16 cellular contexts compared by ENCODE assay signal in the genomic region with DNA sequence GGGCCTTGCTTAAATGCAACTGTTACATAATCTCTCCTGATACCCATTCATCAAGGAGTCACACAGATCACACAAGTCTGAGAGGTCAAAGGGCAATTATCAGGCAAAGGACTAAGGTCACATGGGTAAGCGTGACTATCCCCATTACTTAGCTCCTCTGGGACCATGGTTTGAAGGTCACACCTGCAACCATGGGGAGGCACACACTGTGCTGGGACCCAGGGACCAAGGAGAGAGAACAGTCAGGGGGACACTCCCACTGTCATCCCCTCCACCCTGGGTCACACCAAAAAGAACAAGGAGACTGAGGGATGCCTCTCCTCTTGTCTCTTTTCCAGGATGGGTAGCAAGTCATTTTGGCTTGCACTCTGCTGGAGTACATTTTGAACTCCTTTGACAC. TPM values are rescaled to one million over a fixed set of nuclear protein-coding genes. Genes with fewer than 3 reads are reported as not detected.
DNase-seq lines count a peak whose midpoint lies in the region; ATAC-seq and TF ChIP-seq lines count a peak whose summit lies in the region.
"Had no signal": no experiment of that assay in that cellular context is flagged by ENCODE, and none has a peak within 500 bp of the region (broad histone marks: within the 10 kb centered on the region; RNA-seq: fewer than 3 reads in every experiment).

No MANE protein-coding gene starts in this region.

- H4K20me1 ChIP-seq in PC-9 (ENCODE audit: insufficient read depth): no peaks in the 10 kb centered on the region

- H3K9me3 Mint-ChIP-seq in glutamatergic neuron (ENCODE audit: unreplicated experiment): peaks cover 4% of the 10 kb centered on the region

- CTCF ChIA-PET in HEK293 (lab: Yijun Ruan, JAX) (interaction anchor here (0.7 to 1.2 kb wide), 2 partner anchors 13 to 154 kb away, joined by 3 read pairs; no protein-coding TSS in a partner anchor), PC-9 (lab: Charles Lee) (interaction anchor here (1.0 kb wide), 1 partner anchor 30 kb away, joined by 4 read pairs; no protein-coding TSS in a partner anchor)

- no peaks in the 10 kb centered on the region for H3K4me1 ChIP-seq in HEK293 (ENCODE audit: control insufficient read depth, insufficient read depth, low read length)
- peaks cover 26% of the 10 kb centered on the region for H3K4me1 ChIP-seq in PC-9 (replicated peaks; ENCODE audit: insufficient read depth)
- peaks cover 24% of the 10 kb centered on the region for H3K4me1 ChIP-seq in stomach smooth muscle (ENCODE audit: control insufficient read depth, insufficient read depth, low read length)

- H3K4me2 ChIP-seq in PC-9: peak overlapping the region; percentile 80

- H3K79me2 ChIP-seq in PC-9 (ENCODE audit: low read depth): no peaks in the 10 kb centered on the region

- no peaks in the 10 kb centered on the region for H3K9me2 ChIP-seq in PC-9 (ENCODE audit: insufficient read depth)

- peaks cover 34% of the 10 kb centered on the region for H3K36me3 Mint-ChIP-seq in glutamatergic neuron (ENCODE audit: unreplicated experiment)

- no peaks in the 10 kb centered on the region for H3K4me1 Mint-ChIP-seq in glutamatergic neuron (ENCODE audit: low read depth, unreplicated experiment)

- POLR2A ChIA-PET in HEK293 (lab: Yijun Ruan, JAX) (no interaction called here), PC-9 (lab: Charles Lee; ENCODE audit: unreplicated experiment) (no interaction called here)

- H3K4me3 Mint-ChIP-seq in glutamatergic neuron (ENCODE audit: unreplicated experiment): no peak overlapping the region

- intact Hi-C loops in PC-9 (cut with micrococcal nuclease; ENCODE audit: unreplicated experiment): loop anchor here (2.0 kb wide), 2 partner anchors 162 to 170 kb away; no protein-coding TSS in a partner anchor
- intact Hi-C loops in cardiac septum (cut with DNase I): loop anchor here (2.0 to 10.0 kb wide), 2 partner anchors 162 to 310 kb away; no protein-coding TSS in a partner anchor

- peaks cover 7% of the 10 kb centered on the region for H3K27me3 Mint-ChIP-seq in glutamatergic neuron (ENCODE audit: unreplicated experiment)

- no TSS peak for BruUV-seq in PC-9 (replicated peaks; lab: Mats Ljungman, UMichigan)

- no peak overlapping the region for H2AFZ ChIP-seq in PC-9

- no peak for ATAC-seq in HG03159 (IDR thresholded peaks at IDR 0.05; ENCODE audit: unreplicated experiment)

- H3K27ac Mint-ChIP-seq in glutamatergic neuron (ENCODE audit: unreplicated experiment): no peak overlapping the region

- H3K9ac ChIP-seq in stomach smooth muscle (ENCODE audit: low read length in 2 of 2): no peak overlapping the region

- H3K27me3 ChIP-seq in PC-9 (ENCODE audit: insufficient read depth, low read depth): no peaks in the 10 kb centered on the region
- no peaks in the 10 kb centered on the region for H3K27me3 ChIP-seq in stomach smooth muscle (ENCODE audit: control insufficient read depth in 1 of 2, insufficient read depth in 2 of 2, low read length in 2 of 2)

- no peaks in the 10 kb centered on the region for H3K9me3 ChIP-seq in HEK293 (ENCODE audit: control insufficient read depth, insufficient read depth, low read depth, low read length)
- H3K9me3 ChIP-seq in PC-9 (ENCODE audit: insufficient read depth, low read depth): peaks cover 10% of the 10 kb centered on the region; the same call in 1 of the 2 replicates
- H3K9me3 ChIP-seq in stomach smooth muscle (ENCODE audit: control insufficient read depth in 2 of 2, low read length in 2 of 2): peaks cover 0 to 4% of the 10 kb centered on the region in 2 donors

- TF ChIP-seq CTCF in HEK293 (tag by site-specific recombination; IDR thresholded peaks at IDR 0.05) (no peak), PC-9 (conservative IDR thresholded peaks at IDR 0.05) (no peak), glutamatergic neuron (IDR thresholded peaks at IDR 0.05; ENCODE audit: partially characterized antibody, unreplicated experiment) (no peak)

- H3K27ac ChIP-seq in HEK293 (ENCODE audit: extremely low read depth, low read depth, low read length) (no peak overlapping the region), PC-9 (no peak overlapping the region), stomach smooth muscle (ENCODE audit: low read length) (peak overlapping the region; percentile 75)
- H3K27ac ChIP-seq: HL-60 had no signal

- no peak overlapping the region for H3K4me3 ChIP-seq in HEK293 (ENCODE audit: low read depth, low read length)
- H3K4me3 ChIP-seq in PC-9: no peak overlapping the region
- H3K4me3 ChIP-seq in stomach smooth muscle (ENCODE audit: low read length in 2 of 2): no peak overlapping the region

- no peaks in the 10 kb centered on the region for H3K36me3 ChIP-seq in HEK293 (ENCODE audit: control insufficient read depth in 2 of 2, insufficient read depth in 1 of 2, low read length in 2 of 2)
- H3K36me3 ChIP-seq in PC-9 (ENCODE audit: low read depth): no peaks in the 10 kb centered on the region
- H3K36me3 ChIP-seq in stomach smooth muscle (ENCODE audit: control insufficient read depth in 2 of 2, insufficient read depth in 2 of 2, low read length in 2 of 2): no peaks in the 10 kb centered on the region

- H3F3A ChIP-seq in PC-9 (ENCODE audit: insufficient read depth, low read depth): peaks cover 21% of the 10 kb centered on the region

- no peak for DNase-seq in PC-9
- DNase-seq in glutamatergic neuron: peak; percentile 18
- DNase-seq in nucleus accumbens (lab: John Stamatoyannopoulos, UW): no peak
- no peak for DNase-seq in cardiac septum (ENCODE audit: low spot score)
- no peak for DNase-seq in activated effector memory CD4-positive, alpha-beta T cell treated with anti-CD3 and anti-CD28 coated beads, Interleukin-2, amount 50 U/mL, for 16 hours
- DNase-seq: C1 segment of cervical spinal cord, NCI-H1694 treated with DMSO at 0.1 percent for 48 hours, NCI-H2227 treated with DMSO at 0.1 percent for 48 hours, NCI-H510A treated with DMSO at 0.1 percent for 48 hours, NCI-H774, SIG-M5, T-helper 1 cell had no signal

TF ChIP-seq in HEK293, 187 proteins besides CTCF, POLR2A, EP300 and RAD21:
- TF ChIP-seq MEIS1 (CRISPR knock-in tag; IDR thresholded peaks at IDR 0.05; ENCODE audit: borderline replicate concordance): no peak
- TF ChIP-seq ZNF19 (tag by site-specific recombination; IDR thresholded peaks at IDR 0.05; ENCODE audit: low read depth): no peak
- TF ChIP-seq, protein P1, sequence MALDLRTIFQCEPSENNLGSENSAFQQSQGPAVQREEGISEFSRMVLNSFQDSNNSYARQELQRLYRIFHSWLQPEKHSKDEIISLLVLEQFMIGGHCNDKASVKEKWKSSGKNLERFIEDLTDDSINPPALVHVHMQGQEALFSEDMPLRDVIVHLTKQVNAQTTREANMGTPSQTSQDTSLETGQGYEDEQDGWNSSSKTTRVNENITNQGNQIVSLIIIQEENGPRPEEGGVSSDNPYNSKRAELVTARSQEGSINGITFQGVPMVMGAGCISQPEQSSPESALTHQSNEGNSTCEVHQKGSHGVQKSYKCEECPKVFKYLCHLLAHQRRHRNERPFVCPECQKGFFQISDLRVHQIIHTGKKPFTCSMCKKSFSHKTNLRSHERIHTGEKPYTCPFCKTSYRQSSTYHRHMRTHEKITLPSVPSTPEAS (tag by site-specific recombination; IDR thresholded peaks at IDR 0.05): no peak
- TF ChIP-seq TRIM28 (IDR thresholded peaks at IDR 0.05; ENCODE audit: borderline replicate concordance, low read length): peak; percentile 100; the same call in 1 of the 2 replicates
- no peak for TF ChIP-seq ZNF521 (tag by site-specific recombination; IDR thresholded peaks at IDR 0.05)

RNA-seq across cellular contexts. Expression of gene CTBS, which starts 30.9 kb away (rescaled TPM):
- total RNA-seq in PC-9 (2021) (17.5 and 20.2 TPM in 2 replicates), glutamatergic neuron (ENCODE audit: unreplicated experiment) (2.0 TPM), cardiac septum (11.6 TPM)
